23 cellular contexts compared by ENCODE assay signal in genomic region chr22:45579806-45580702, GRCh38.
DNase-seq lines count a peak whose midpoint lies in the region; ATAC-seq, FAIRE-seq and TF ChIP-seq lines count a peak whose summit lies in the region.
"Had no signal": no experiment of that assay in that cellular context is flagged by ENCODE, and none has a peak within 500 bp of the region (broad histone marks: within the 10 kb centered on the region; RNA-seq: fewer than 3 reads in every experiment).

No MANE protein-coding gene starts in this region.

- no peaks in the 10 kb centered on the region for H3K27me3 Mint-ChIP-seq in activated CD4-positive, alpha-beta T cell treated with anti-CD3 and anti-CD28 coated beads, Interleukin-2, amount 10 ng/mL, durations not matched to agents 7 days and 5 days
- H3K27me3 Mint-ChIP-seq in astrocyte (ENCODE audit: low read depth, unreplicated experiment) = peaks cover 51% of the 10 kb centered on the region
- H3K27me3 Mint-ChIP-seq in mesothelial cell of epicardium (ENCODE audit: low read depth) = no peaks in the 10 kb centered on the region
- H3K27me3 Mint-ChIP-seq in stimulated activated naive CD8-positive, alpha-beta T cell treated with anti-CD3 and anti-CD28 coated beads, Interleukin-15, amount 100 ng/mL, for 72 hours = peaks cover 20% of the 10 kb centered on the region

- POLR2A ChIA-PET in activated CD4-positive, alpha-beta T cell treated with anti-CD3 and anti-CD28 coated beads, Interleukin-2, amount 10 ng/mL, durations not matched to agents 7 days and 5 days (lab: Charles Lee) = no interaction called here

- no peak for ATAC-seq in stimulated activated naive CD8-positive, alpha-beta T cell treated with anti-CD3 and anti-CD28 coated beads, Interleukin-15, amount 100 ng/mL, for 72 hours
- ATAC-seq: Right ventricle myocardium inferior had no signal

- no peaks in the 10 kb centered on the region for H3K36me3 Mint-ChIP-seq in activated CD4-positive, alpha-beta T cell treated with anti-CD3 and anti-CD28 coated beads, Interleukin-2, amount 10 ng/mL, durations not matched to agents 7 days and 5 days (ENCODE audit: low read depth)
- H3K36me3 Mint-ChIP-seq in astrocyte (ENCODE audit: low read depth, unreplicated experiment) (peaks cover 2% of the 10 kb centered on the region), mesothelial cell of epicardium (no peaks in the 10 kb centered on the region)
- H3K36me3 Mint-ChIP-seq: CD14-positive monocyte had no signal

- H3K36me3 ChIP-seq in astrocyte (ENCODE audit: insufficient read depth, low read length) = no peaks in the 10 kb centered on the region
- H3K36me3 ChIP-seq in testis (ENCODE audit: low read depth, missing control alignments) = no peaks in the 10 kb centered on the region

- H3K4me3 Mint-ChIP-seq in activated CD4-positive, alpha-beta T cell treated with anti-CD3 and anti-CD28 coated beads, Interleukin-2, amount 10 ng/mL, durations not matched to agents 7 days and 5 days = no peak overlapping the region
- H3K4me3 Mint-ChIP-seq in astrocyte (ENCODE audit: unreplicated experiment) = no peak overlapping the region
- H3K4me3 Mint-ChIP-seq in mesothelial cell of epicardium = no peak overlapping the region
- no peak overlapping the region for H3K4me3 Mint-ChIP-seq in stimulated activated naive CD8-positive, alpha-beta T cell treated with anti-CD3 and anti-CD28 coated beads, Interleukin-15, amount 100 ng/mL, for 72 hours
- H3K4me3 Mint-ChIP-seq: HFFc6 had no signal

- peaks cover 12% of the 10 kb centered on the region for H3K4me1 Mint-ChIP-seq in activated CD4-positive, alpha-beta T cell treated with anti-CD3 and anti-CD28 coated beads, Interleukin-2, amount 10 ng/mL, durations not matched to agents 7 days and 5 days
- H3K4me1 Mint-ChIP-seq in astrocyte (ENCODE audit: low read depth, unreplicated experiment) (peaks cover 8% of the 10 kb centered on the region), mesothelial cell of epicardium (peaks cover 50% of the 10 kb centered on the region)
- H3K4me1 Mint-ChIP-seq in stimulated activated naive CD8-positive, alpha-beta T cell treated with anti-CD3 and anti-CD28 coated beads, Interleukin-15, amount 100 ng/mL, for 72 hours = peaks cover 22% of the 10 kb centered on the region

- H3K27ac ChIP-seq in astrocyte (ENCODE audit: low read depth, low read length) (no peak overlapping the region), testis (no peak overlapping the region)
- H3K27ac ChIP-seq: KMS-11, SJSA1 had no signal

- peaks cover 3% of the 10 kb centered on the region for H3K9me3 Mint-ChIP-seq in activated CD4-positive, alpha-beta T cell treated with anti-CD3 and anti-CD28 coated beads, Interleukin-2, amount 10 ng/mL, durations not matched to agents 7 days and 5 days
- H3K9me3 Mint-ChIP-seq in astrocyte (ENCODE audit: unreplicated experiment) (no peaks in the 10 kb centered on the region), mesothelial cell of epicardium (no peaks in the 10 kb centered on the region)
- H3K9me3 Mint-ChIP-seq in stimulated activated naive CD8-positive, alpha-beta T cell treated with anti-CD3 and anti-CD28 coated beads, Interleukin-15, amount 100 ng/mL, for 72 hours = peaks cover 0 to 4% of the 10 kb centered on the region in 2 donors
- H3K9me3 Mint-ChIP-seq: CD14-positive monocyte, HFFc6 had no signal

- H3K9me3 ChIP-seq in astrocyte (ENCODE audit: insufficient read depth, low read depth, low read length) (no peaks in the 10 kb centered on the region), testis (no peaks in the 10 kb centered on the region)
- H3K9me3 ChIP-seq: SJSA1 had no signal

- CTCF ChIA-PET in activated CD4-positive, alpha-beta T cell treated with anti-CD3 and anti-CD28 coated beads, Interleukin-2, amount 10 ng/mL, durations not matched to agents 7 days and 5 days (lab: Charles Lee) = no interaction called here

- no peak overlapping the region for H3K9ac ChIP-seq in astrocyte (ENCODE audit: low read length)
- H3K9ac ChIP-seq: KMS-11 had no signal

- H3K4me3 ChIP-seq in astrocyte (ENCODE audit: insufficient read depth, low read depth, low read length) (no peak overlapping the region), testis (no peak overlapping the region)
- H3K4me3 ChIP-seq: SJSA1 had no signal

- H3K4me1 ChIP-seq in astrocyte (ENCODE audit: insufficient read depth, low read length) (peaks cover 3% of the 10 kb centered on the region), testis (no peaks in the 10 kb centered on the region)

- no peak for TF ChIP-seq POLR2A in testis (IDR thresholded peaks at IDR 0.05)

- no peaks in the 10 kb centered on the region for H3K79me2 ChIP-seq in astrocyte (ENCODE audit: insufficient read depth, low read length)

- H3K27me3 ChIP-seq in astrocyte (ENCODE audit: insufficient read depth, low read length) (no peaks in the 10 kb centered on the region), testis (no peaks in the 10 kb centered on the region)
- H3K27me3 ChIP-seq: SJSA1 had no signal

- peaks cover 9% of the 10 kb centered on the region for H4K20me1 ChIP-seq in astrocyte (ENCODE audit: insufficient read depth, low read length)

- WGBS in testis, 2 donors = 87 to 89% methylated on average over 15 to 29 of the region's 29 CpGs

- TF ChIP-seq CTCF in astrocyte (IDR thresholded peaks at IDR 0.05; ENCODE audit: insufficient read depth, low read depth, low read length) (no peak), mesothelial cell of epicardium (IDR thresholded peaks at IDR 0.05; ENCODE audit: unreplicated experiment) (no peak), testis (IDR thresholded peaks at IDR 0.05) (no peak)

- DNase-seq in activated CD4-positive, alpha-beta T cell treated with anti-CD3 and anti-CD28 coated beads, Interleukin-2, amount 10 ng/mL, durations not matched to agents 7 days and 5 days = no peak
- DNase-seq in activated CD4-positive, alpha-beta T cell treated with anti-CD3 and anti-CD28 coated beads, Interleukin-2, amount 50 U/mL, for 1 hour = no peak
- DNase-seq in astrocyte (ENCODE audit: low read depth) (no peak), mesothelial cell of epicardium (ENCODE audit: low spot score in 2 of 2, unreplicated experiment in 2 of 2) (no peak), testis (no peak), urothelium cell line (ENCODE audit: low spot score) (no peak), MV-4-11 (lab: John Stamatoyannopoulos, UW) (no peak)
- DNase-seq in stimulated activated naive CD8-positive, alpha-beta T cell treated with anti-CD3 and anti-CD28 coated beads, Interleukin-15, amount 100 ng/mL, for 72 hours = no peak
- DNase-seq: 8988T, EL, GF-D8, HFFc6, NCI-H1105, NCI-H146, NCI-H2029, NCI-H345, NCI-H524, NCI-H774 had no signal

- no peak for FAIRE-seq in astrocyte (lab: Jason Lieb, UNC)
- FAIRE-seq in urothelium cell line (lab: Jason Lieb, UNC) = no peak
- FAIRE-seq: GM19239 had no signal

- intact Hi-C loops in testis (cut with DNase I; ENCODE audit: low total_unique reads) = no loop called here

- H3K27ac Mint-ChIP-seq in activated CD4-positive, alpha-beta T cell treated with anti-CD3 and anti-CD28 coated beads, Interleukin-2, amount 10 ng/mL, durations not matched to agents 7 days and 5 days = peak overlapping the region; percentile 41
- H3K27ac Mint-ChIP-seq in astrocyte (ENCODE audit: unreplicated experiment) (peak overlapping the region; percentile 20), mesothelial cell of epicardium (peak overlapping the region; percentile 96)
- peak overlapping the region; percentile 81 to 83 for H3K27ac Mint-ChIP-seq in stimulated activated naive CD8-positive, alpha-beta T cell treated with anti-CD3 and anti-CD28 coated beads, Interleukin-15, amount 100 ng/mL, for 72 hours
- H3K27ac Mint-ChIP-seq: HFFc6 had no signal

- H3K4me2 ChIP-seq in astrocyte (ENCODE audit: low read length) = no peak overlapping the region
- H3K4me2 ChIP-seq: KMS-11 had no signal

- H2AFZ ChIP-seq in astrocyte (ENCODE audit: low read depth, low read length) = no peak overlapping the region

Comparison
In these comparisons a context has a peak if more than half of its experiments do, and no peak if none do; other contexts are left out.
1. H3K27ac Mint-ChIP-seq: peak in every context shown above with its lines; median percentile 96 in mesothelial cell of epicardium; 82 in stimulated activated naive CD8-positive, alpha-beta T cell treated with anti-CD3 and anti-CD28 coated beads, Interleukin-15, amount 100 ng/mL, for 72 hours; 41 in activated CD4-positive, alpha-beta T cell treated with anti-CD3 and anti-CD28 coated beads, Interleukin-2, amount 10 ng/mL, durations not matched to agents 7 days and 5 days; 20 in astrocyte.